ENCODE assay signal across 31 cellular contexts in genomic region chrX:1877780-1878179, GRCh38.
"Had no signal": no experiment of that assay in that cellular context is flagged by ENCODE, and none has a peak within 500 bp of the region (broad histone marks: within the 10 kb centered on the region; RNA-seq: fewer than 3 reads in every experiment).

No MANE protein-coding gene starts in this region.

- ATAC-seq: activated naive CD8-positive, alpha-beta T cell treated with anti-CD3 and anti-CD28 coated beads, Interleukin-2, amount 50 U/mL, for 24 hours; activated T-cell treated with anti-CD3 and anti-CD28 coated beads, Interleukin-2, amount 50 U/mL, for 4 hours; body of pancreas; gastroesophageal sphincter; heart right ventricle; WTC11 had no signal

- H3K4me3 ChIP-seq: adrenal gland, body of pancreas, colonic mucosa, esophagus squamous epithelium, gastroesophageal sphincter, heart right ventricle had no signal

- H3K9me3 ChIP-seq: adrenal gland, body of pancreas, colonic mucosa had no signal

- H3K4me1 ChIP-seq: adrenal gland, body of pancreas, colonic mucosa, esophagus squamous epithelium, gastroesophageal sphincter, heart right ventricle had no signal

- H3K27me3 ChIP-seq: body of pancreas, colonic mucosa, esophagus squamous epithelium had no signal

- H3K36me3 Mint-ChIP-seq: activated naive CD8-positive, alpha-beta T cell treated with anti-CD3 and anti-CD28 coated beads for 36 hours had no signal

- H3K27ac ChIP-seq: adrenal gland, body of pancreas, colonic mucosa, epithelial cell of prostate, esophagus squamous epithelium, gastroesophageal sphincter, heart right ventricle, VCaP had no signal

- H3K27ac Mint-ChIP-seq: activated CD4-positive, alpha-beta memory T cell treated with anti-CD3 and anti-CD28 coated beads, Interleukin-2, amount 10 ng/mL, durations not matched to agents 7 days and 5 days; activated CD4-positive, alpha-beta T cell treated with anti-CD3 and anti-CD28 coated beads, Interleukin-2, amount 10 ng/mL, durations not matched to agents 7 days and 5 days; activated naive CD4-positive, alpha-beta T cell treated with anti-CD3 and anti-CD28 coated beads for 36 hours; activated naive CD4-positive, alpha-beta T cell treated with anti-CD3 and anti-CD28 coated beads, Interleukin-2, amount 50 U/mL, for 24 hours; activated naive CD8-positive, alpha-beta T cell treated with anti-CD3 and anti-CD28 coated beads for 36 hours; activated naive CD8-positive, alpha-beta T cell treated with anti-CD3 and anti-CD28 coated beads, Interleukin-2, amount 50 U/mL, for 24 hours; activated T-helper 1 cell treated with anti-CD3 and anti-CD28 coated beads, Interleukin-12 subunit alpha, Interleukin-12 subunit beta, Interleukin-2, Interleukin-4 antibody, amounts not matched to agents 30 ng/mL and 10 ng/mL and 1 ng/mL, durations not matched to agents 14 hours and 24 hours and 36 hours; activated T-helper 2 cell treated with anti-CD3 and anti-CD28 coated beads, Interferon-gamma antibody, Interleukin-2, Interleukin-4, amounts not matched to agents 10 μg/mL and 5 μg/mL and 100 μg/mL, durations not matched to agents 14 hours and 24 hours and 36 hours; WTC11 had no signal

- H3K4me1 Mint-ChIP-seq: activated CD4-positive, alpha-beta memory T cell treated with anti-CD3 and anti-CD28 coated beads, Interleukin-2, amount 10 ng/mL, durations not matched to agents 7 days and 5 days; activated CD4-positive, alpha-beta T cell treated with anti-CD3 and anti-CD28 coated beads, Interleukin-2, amount 10 ng/mL, durations not matched to agents 7 days and 5 days; activated naive CD4-positive, alpha-beta T cell treated with anti-CD3 and anti-CD28 coated beads, Interleukin-2, amount 50 U/mL, for 24 hours; activated naive CD8-positive, alpha-beta T cell treated with anti-CD3 and anti-CD28 coated beads for 36 hours; activated naive CD8-positive, alpha-beta T cell treated with anti-CD3 and anti-CD28 coated beads, Interleukin-2, amount 50 U/mL, for 24 hours had no signal

- H3K36me3 ChIP-seq: adrenal gland, colonic mucosa, esophagus squamous epithelium, gastroesophageal sphincter, heart right ventricle had no signal

- DNase-seq: activated CD4-positive, alpha-beta memory T cell treated with anti-CD3 and anti-CD28 coated beads, Interleukin-2, amount 10 ng/mL, durations not matched to agents 7 days and 5 days; activated CD4-positive, alpha-beta T cell treated with anti-CD3 and anti-CD28 coated beads for 1 hour; activated CD4-positive, alpha-beta T cell treated with anti-CD3 and anti-CD28 coated beads for 4 hours; activated CD4-positive, alpha-beta T cell treated with anti-CD3 and anti-CD28 coated beads, Interleukin-2, amount 10 ng/mL, durations not matched to agents 7 days and 5 days; activated CD4-positive, alpha-beta T cell treated with anti-CD3 and anti-CD28 coated beads, Interleukin-2, amount 50 U/mL, for 4 hours; activated CD8-positive, alpha-beta memory T cell treated with anti-CD3 and anti-CD28 coated beads for 24 hours; activated naive CD4-positive, alpha-beta T cell treated with anti-CD3 and anti-CD28 coated beads for 36 hours; activated naive CD8-positive, alpha-beta T cell treated with anti-CD3 and anti-CD28 coated beads for 36 hours; activated naive CD8-positive, alpha-beta T cell treated with anti-CD3 and anti-CD28 coated beads, Interleukin-2, amount 50 U/mL, for 24 hours; activated T-cell treated with anti-CD3 and anti-CD28 coated beads, Interleukin-2, amount 50 U/mL, for 4 hours; adrenal gland; amygdala; aorta; body of pancreas; caudate nucleus; colonic mucosa; effector CD8-positive, alpha-beta T cell; esophagus squamous epithelium; foreskin melanocyte; heart right ventricle; T-helper 2 cell had no signal

- FAIRE-seq: endometrium, endothelial cell of umbilical vein, TTC549 had no signal

- H3K27me3 Mint-ChIP-seq: activated CD4-positive, alpha-beta memory T cell treated with anti-CD3 and anti-CD28 coated beads, Interleukin-2, amount 10 ng/mL, durations not matched to agents 7 days and 5 days; activated CD4-positive, alpha-beta T cell treated with anti-CD3 and anti-CD28 coated beads, Interleukin-2, amount 10 ng/mL, durations not matched to agents 7 days and 5 days had no signal

- H3K4me3 Mint-ChIP-seq: activated CD4-positive, alpha-beta memory T cell treated with anti-CD3 and anti-CD28 coated beads, Interleukin-2, amount 10 ng/mL, durations not matched to agents 7 days and 5 days; activated CD4-positive, alpha-beta T cell treated with anti-CD3 and anti-CD28 coated beads, Interleukin-2, amount 10 ng/mL, durations not matched to agents 7 days and 5 days; activated naive CD4-positive, alpha-beta T cell treated with anti-CD3 and anti-CD28 coated beads for 36 hours; activated naive CD4-positive, alpha-beta T cell treated with anti-CD3 and anti-CD28 coated beads, Interleukin-2, amount 50 U/mL, for 24 hours; activated naive CD8-positive, alpha-beta T cell treated with anti-CD3 and anti-CD28 coated beads for 36 hours; activated naive CD8-positive, alpha-beta T cell treated with anti-CD3 and anti-CD28 coated beads, Interleukin-2, amount 50 U/mL, for 24 hours; activated T-cell treated with anti-CD3 and anti-CD28 coated beads, Interleukin-2, amount 50 U/mL, for 4 hours; activated T-helper 1 cell treated with anti-CD3 and anti-CD28 coated beads, Interleukin-12 subunit alpha, Interleukin-12 subunit beta, Interleukin-2, Interleukin-4 antibody, amounts not matched to agents 30 ng/mL and 10 ng/mL and 1 ng/mL, durations not matched to agents 14 hours and 24 hours and 36 hours; WTC11 had no signal
